ENCODE assay signal across 16 cellular contexts in genomic region chr10:123146892-123147634, GRCh38. TPM values are rescaled to one million over a fixed set of nuclear protein-coding genes. Genes with fewer than 3 reads are reported as not detected.
DNase-seq lines count a peak whose midpoint lies in the region; ATAC-seq, FAIRE-seq and TF ChIP-seq lines count a peak whose summit lies in the region.
"Had no signal": no experiment of that assay in that cellular context is flagged by ENCODE, and none has a peak within 500 bp of the region (broad histone marks: within the 10 kb centered on the region; RNA-seq: fewer than 3 reads in every experiment).

No MANE protein-coding gene starts in this region.

- peak overlapping the region; percentile 63 for H3K4me2 ChIP-seq in HepG2 (ENCODE audit: low read depth, low read length)

- in situ Hi-C loops in HepG2 (cut with HindIII; ENCODE audit: extremely low pct_ligation_motif_present, low pct_unique_long_range_greater_than_20kb), result no loop called here

- H3K4me3 ChIP-seq in HepG2 (replicated peaks in 1 of 3; ENCODE audit: insufficient read depth in 1 of 3, low read depth in 2 of 3, low read length in 3 of 3) (peak overlapping the region in 1 of 3 experiments; percentile 56; a peak in 1 of 6 replicates), right lobe of liver (no peak overlapping the region), esophagus muscularis mucosa (no peak overlapping the region), BE2C (ENCODE audit: low read depth, low read length) (no peak overlapping the region)
- H3K4me3 ChIP-seq: sigmoid colon had no signal

- H3K9me3 ChIP-seq in HepG2 (ENCODE audit: low read length) (no peaks in the 10 kb centered on the region), right lobe of liver (no peaks in the 10 kb centered on the region), esophagus muscularis mucosa (no peaks in the 10 kb centered on the region), BE2C (0 out of 2 replicates have a peak, but pooled peaks cover 2% of the 10 kb centered on the region)
- H3K9me3 ChIP-seq: HAP-1, sigmoid colon had no signal

- TF ChIP-seq CTCF in HepG2 (CRISPR knock-in tag; IDR thresholded peaks at IDR 0.05) (no peak), right lobe of liver (IDR thresholded peaks at IDR 0.05) (no peak), esophagus muscularis mucosa (IDR thresholded peaks at IDR 0.05) (no peak), type B pancreatic cell (conservative IDR thresholded peaks at IDR 0.05) (no peak), BE2C (IDR thresholded peaks at IDR 0.05; ENCODE audit: low read depth, low read length) (no peak), Calu3 (IDR thresholded peaks at IDR 0.05; ENCODE audit: unreplicated experiment) (no peak)

- no peak overlapping the region for H2AFZ ChIP-seq in HepG2 (ENCODE audit: low read length)

- ATAC-seq in HepG2, result no peak
- no peak for ATAC-seq in right lobe of liver
- ATAC-seq in T-cell (replicated peaks in 1 of 4), result no peak

- peaks cover 47% of the 10 kb centered on the region for H3K4me1 ChIP-seq in HepG2 (ENCODE audit: insufficient read depth, low read length)
- peaks cover 0 to 44% (median 4%) of the 10 kb centered on the region in 4 donors for H3K4me1 ChIP-seq in right lobe of liver
- peaks cover 43 to 79% (median 65%) of the 10 kb centered on the region in 4 donors for H3K4me1 ChIP-seq in esophagus muscularis mucosa
- H3K4me1 ChIP-seq in BE2C, result peaks cover 2% of the 10 kb centered on the region; the same call in 1 of the 2 replicates

- no peak for TF ChIP-seq RAD21 in HepG2 (CRISPR knock-in tag; IDR thresholded peaks at IDR 0.05)

- BruUV-seq in HepG2 (replicated peaks; lab: Mats Ljungman, UMichigan) (no TSS peak), Calu3 (replicated peaks; lab: Mats Ljungman, UMichigan) (no TSS peak)

- intact Hi-C loops in HepG2 (cut with micrococcal nuclease; ENCODE audit: unreplicated experiment) (no loop called here), right lobe of liver (cut with DNase I) (loop anchor here in 1 of 2 donors (10.0 kb wide), 1 partner anchor 238 kb away; no protein-coding TSS in a partner anchor), esophagus muscularis mucosa (cut with DNase I) (no loop called here), Calu3 (cut with micrococcal nuclease; ENCODE audit: unreplicated experiment) (no loop called here)

- H3K27ac Mint-ChIP-seq in T-cell, result peak overlapping the region in 1 of 2 donors; percentile 69
- H3K27ac Mint-ChIP-seq in type B pancreatic cell, result peak overlapping the region; percentile 21
- no peak overlapping the region for H3K27ac Mint-ChIP-seq in Calu3 (ENCODE audit: unreplicated experiment)
- H3K27ac Mint-ChIP-seq: CD14-positive monocyte had no signal

- TF ChIP-seq EP300 in HepG2 (IDR thresholded peaks at IDR 0.05; ENCODE audit: low read depth in 2 of 2, low read length in 2 of 2) (no peak), HepG2 (CRISPR knock-in tag; IDR thresholded peaks at IDR 0.05; ENCODE audit: borderline replicate concordance) (no peak), esophagus muscularis mucosa (IDR thresholded peaks at IDR 0.05) (no peak)

- H3K4me1 Mint-ChIP-seq in T-cell (peaks cover 52 to 75% (median 71%) of the 10 kb centered on the region in 3 donors), type B pancreatic cell (ENCODE audit: unreplicated experiment) (peaks cover 16% of the 10 kb centered on the region), Calu3 (ENCODE audit: low read depth, unreplicated experiment) (no peaks in the 10 kb centered on the region)

- no peak overlapping the region for H3K9ac ChIP-seq in HepG2 (ENCODE audit: insufficient read depth, low read depth, low read length)

- no peaks in the 10 kb centered on the region for H3K36me3 Mint-ChIP-seq in T-cell
- peaks cover 3% of the 10 kb centered on the region for H3K36me3 Mint-ChIP-seq in type B pancreatic cell
- no peaks in the 10 kb centered on the region for H3K36me3 Mint-ChIP-seq in Calu3 (ENCODE audit: insufficient read depth, unreplicated experiment)

- 13% methylated on average over 18 of the region's 24 CpGs for WGBS in HepG2 (ENCODE audit: low lambda C conversion rate)
- 8% methylated on average over 14 of the region's 24 CpGs for WGBS in right lobe of liver (ENCODE audit: insufficient coverage, low coverage, low lambda C conversion rate, missing lambda C conversion rate)
- WGBS in esophagus muscularis mucosa, result 11% methylated on average over 24 of the region's 24 CpGs

- POLR2A ChIA-PET in HepG2 (lab: Yijun Ruan, JAX) (no interaction called here), T-cell (lab: Charles Lee) (no interaction called here)

- H3K4me3 Mint-ChIP-seq in T-cell (peak overlapping the region; percentile 37 to 77 (median 51)), type B pancreatic cell (peak overlapping the region; percentile 26), Calu3 (ENCODE audit: low read depth, unreplicated experiment) (no peak overlapping the region)

- no peaks in the 10 kb centered on the region for H3K9me3 Mint-ChIP-seq in T-cell
- H3K9me3 Mint-ChIP-seq in type B pancreatic cell, result no peaks in the 10 kb centered on the region
- H3K9me3 Mint-ChIP-seq in Calu3 (ENCODE audit: low read depth, unreplicated experiment), result no peaks in the 10 kb centered on the region

- H3K27me3 Mint-ChIP-seq in T-cell (peaks cover 50 to 79% of the 10 kb centered on the region in 2 donors), type B pancreatic cell (peaks cover 90% of the 10 kb centered on the region), Calu3 (ENCODE audit: unreplicated experiment) (peaks cover 57% of the 10 kb centered on the region)

- no peaks in the 10 kb centered on the region for H3K79me2 ChIP-seq in HepG2 (ENCODE audit: insufficient read depth, low read length)

- H4K20me1 ChIP-seq in HepG2 (ENCODE audit: insufficient read depth, low read length), result 0 out of 2 replicates have a peak, but pooled peaks cover 2% of the 10 kb centered on the region

- peak; percentile 13 for DNase-seq in HepG2 (ENCODE audit: low spot score)
- no peak for DNase-seq in right lobe of liver
- no peak for DNase-seq in T-cell
- peak; percentile 80 for DNase-seq in esophagus muscularis mucosa (ENCODE audit: extremely low spot score)
- DNase-seq in type B pancreatic cell (ENCODE audit: extremely low spot score, unreplicated experiment), result no peak
- DNase-seq in BE2C, result no peak
- DNase-seq in medulla oblongata (ENCODE audit: extremely low spot score), result no peak
- no peak for DNase-seq in Calu3
- DNase-seq: caudate nucleus; MM.1S; sigmoid colon; stimulated activated CD4-positive, alpha-beta T cell treated with anti-CD3 and anti-CD28 coated beads, Interleukin-4, amount 100 ng/mL, for 24 hours had no signal

- no peaks in the 10 kb centered on the region for H3K36me3 ChIP-seq in HepG2 (replicated peaks in 1 of 2; ENCODE audit: control insufficient read depth in 1 of 2, insufficient read depth in 2 of 2, low read length in 2 of 2)
- no peaks in the 10 kb centered on the region for H3K36me3 ChIP-seq in right lobe of liver
- no peaks in the 10 kb centered on the region for H3K36me3 ChIP-seq in esophagus muscularis mucosa
- no peaks in the 10 kb centered on the region for H3K36me3 ChIP-seq in BE2C
- H3K36me3 ChIP-seq: sigmoid colon, SJSA1 had no signal

- H3K27ac ChIP-seq in HepG2 (ENCODE audit: extremely low read length, insufficient read depth, low read length) (no peak overlapping the region), right lobe of liver (no peak overlapping the region), esophagus muscularis mucosa (replicated peaks in 1 of 4) (no peak overlapping the region)
- H3K27ac ChIP-seq: sigmoid colon, SJSA1 had no signal

- FAIRE-seq in HepG2 (lab: Jason Lieb, UNC), result no peak

- TF ChIP-seq POLR2A in HepG2 (IDR thresholded peaks at IDR 0.05; ENCODE audit: insufficient read depth in 1 of 2, low read depth in 2 of 2, low read length in 2 of 2) (no peak), right lobe of liver (IDR thresholded peaks at IDR 0.05) (no peak), esophagus muscularis mucosa (IDR thresholded peaks at IDR 0.05; ENCODE audit: low read depth) (no peak)

- CTCF ChIA-PET in HepG2 (lab: Yijun Ruan, JAX; ENCODE audit: low intra/inter-chr PET ratio, low total read pairs) (no interaction called here), T-cell (lab: Charles Lee) (interaction anchor here in 1 of 2 donors (1.3 kb wide), 1 partner anchor 13 kb away, joined by 4 read pairs; no protein-coding TSS in a partner anchor), Calu3 (lab: Charles Lee) (no interaction called here)

- H3K27me3 ChIP-seq in HepG2 (ENCODE audit: control insufficient read depth in 1 of 2, insufficient read depth in 2 of 2, low read length in 2 of 2), result peaks cover 37 to 98% of the 10 kb centered on the region in 2 experiments
- peaks cover 41 to 72% of the 10 kb centered on the region in 2 donors for H3K27me3 ChIP-seq in right lobe of liver
- peaks cover 6 to 100% (median 96%) of the 10 kb centered on the region in 4 donors for H3K27me3 ChIP-seq in esophagus muscularis mucosa
- H3K27me3 ChIP-seq in BE2C, result peaks cover 83% of the 10 kb centered on the region

RNA-seq across cellular contexts. Expression of gene HMX2, which starts 0.9 kb away (rescaled TPM):
- total RNA-seq in HepG2 (2016; rRNA removed; fragmentation: Illumina TruSeq; extraction: Trizol) (not detected in 2 replicates), right lobe of liver (not detected), T-cell (not detected), esophagus muscularis mucosa (not detected), type B pancreatic cell (ENCODE audit: low replicate concordance) (0.19 TPM in 1 of 2 replicates, not detected in the other), Calu3 (2022) (not detected in 2 replicates)
- not detected in 2 replicates for total RNA-seq in HepG2 (2016; cell fraction: cytosol; rRNA removed; fragmentation: Illumina TruSeq; extraction: Trizol; ENCODE audit: low read depth)
- not detected in 2 replicates for total RNA-seq in HepG2 (2016; cell fraction: insoluble cytoplasmic fraction; rRNA removed; fragmentation: Illumina TruSeq; extraction: Trizol)
- not detected in 2 replicates for total RNA-seq in HepG2 (2016; cell fraction: membrane; rRNA removed; fragmentation: Illumina TruSeq; extraction: Trizol)
- not detected in 2 replicates for total RNA-seq in HepG2 (2016; cell fraction: nucleus; rRNA removed; fragmentation: Illumina TruSeq; extraction: Trizol)
- not detected in 2 replicates for polyA plus RNA-seq in HepG2 (2011; rRNA removed)
- polyA plus RNA-seq in HepG2 (2011; cell fraction: cytosol; rRNA removed), result 0.04 TPM in 1 of 2 replicates, not detected in the other
- polyA plus RNA-seq in HepG2 (2011; cell fraction: nucleus; rRNA removed), result not detected in 2 replicates
- polyA plus RNA-seq in HepG2 (2012), result not detected in 2 replicates
- polyA plus RNA-seq in HepG2 (2016; cell fraction: cytosol; fragmentation: Illumina TruSeq; extraction: Trizol; ENCODE audit: low read depth), result not detected in 2 replicates
- not detected in 2 replicates for polyA plus RNA-seq in HepG2 (2016; cell fraction: insoluble cytoplasmic fraction; fragmentation: Illumina TruSeq; extraction: Trizol; ENCODE audit: low read depth)
- not detected in 2 replicates for polyA plus RNA-seq in HepG2 (2016; cell fraction: membrane; fragmentation: Illumina TruSeq; extraction: Trizol; ENCODE audit: low read depth)
- not detected in 2 replicates for polyA plus RNA-seq in HepG2 (2016; cell fraction: nucleus; fragmentation: Illumina TruSeq; extraction: Trizol; ENCODE audit: insufficient read depth, low read depth)
- 0.14 TPM in 1 of 2 replicates, not detected in the other for polyA minus RNA-seq in HepG2 (2011; rRNA and poly(A)+ RNA removed; ENCODE audit: low replicate concordance)
- polyA minus RNA-seq in HepG2 (2011; cell fraction: cytosol; rRNA and poly(A)+ RNA removed), result not detected in 2 replicates
- polyA minus RNA-seq in HepG2 (2011; cell fraction: nucleus; rRNA and poly(A)+ RNA removed), result not detected in 2 replicates
- not detected for polyA plus RNA-seq in BE2C (2012; ENCODE audit: insufficient read depth, insufficient read length, low read depth)
- total RNA-seq: myocyte had no signal
- polyA plus RNA-seq: CD14-positive monocyte had no signal

RNA-seq across cellular contexts. Expression of gene BUB3, which starts 7.1 kb away (rescaled TPM):
- 174 and 230 TPM in 2 replicates for total RNA-seq in HepG2 (2016; rRNA removed; fragmentation: Illumina TruSeq; extraction: Trizol)
- 42.5 and 51.9 TPM in 2 replicates for total RNA-seq in HepG2 (2016; cell fraction: cytosol; rRNA removed; fragmentation: Illumina TruSeq; extraction: Trizol; ENCODE audit: low read depth)
- total RNA-seq in HepG2 (2016; cell fraction: insoluble cytoplasmic fraction; rRNA removed; fragmentation: Illumina TruSeq; extraction: Trizol), result 170 and 239 TPM in 2 replicates
- total RNA-seq in HepG2 (2016; cell fraction: membrane; rRNA removed; fragmentation: Illumina TruSeq; extraction: Trizol), result 74.0 and 86.8 TPM in 2 replicates
- total RNA-seq in HepG2 (2016; cell fraction: nucleus; rRNA removed; fragmentation: Illumina TruSeq; extraction: Trizol), result 91.7 and 115 TPM in 2 replicates
- 184 and 188 TPM in 2 replicates for polyA plus RNA-seq in HepG2 (2011; rRNA removed)
- 121 and 143 TPM in 2 replicates for polyA plus RNA-seq in HepG2 (2011; cell fraction: cytosol; rRNA removed)
- 242 and 278 TPM in 2 replicates for polyA plus RNA-seq in HepG2 (2011; cell fraction: nucleus; rRNA removed)
- 109 and 119 TPM in 2 replicates for polyA plus RNA-seq in HepG2 (2012)
- polyA plus RNA-seq in HepG2 (2016; cell fraction: cytosol; fragmentation: Illumina TruSeq; extraction: Trizol; ENCODE audit: low read depth), result 36.9 and 37.0 TPM in 2 replicates
- 215 and 216 TPM in 2 replicates for polyA plus RNA-seq in HepG2 (2016; cell fraction: insoluble cytoplasmic fraction; fragmentation: Illumina TruSeq; extraction: Trizol; ENCODE audit: low read depth)
- polyA plus RNA-seq in HepG2 (2016; cell fraction: membrane; fragmentation: Illumina TruSeq; extraction: Trizol; ENCODE audit: low read depth), result 40.5 and 49.2 TPM in 2 replicates
- 127 and 140 TPM in 2 replicates for polyA plus RNA-seq in HepG2 (2016; cell fraction: nucleus; fragmentation: Illumina TruSeq; extraction: Trizol; ENCODE audit: insufficient read depth, low read depth)
- 444 and 777 TPM in 2 replicates for polyA minus RNA-seq in HepG2 (2011; rRNA and poly(A)+ RNA removed; ENCODE audit: low replicate concordance)
- polyA minus RNA-seq in HepG2 (2011; cell fraction: cytosol; rRNA and poly(A)+ RNA removed), result 107 and 129 TPM in 2 replicates
- polyA minus RNA-seq in HepG2 (2011; cell fraction: nucleus; rRNA and poly(A)+ RNA removed), result 163 and 164 TPM in 2 replicates
- total RNA-seq in right lobe of liver, result 10 to 100 TPM; 24.1 to 50.9 (median 31.2) TPM
- total RNA-seq in T-cell, result 100 to 1,000 TPM; 116 to 139 (median 127) TPM
- total RNA-seq in esophagus muscularis mucosa, result 10 to 100 TPM; 67.9 to 90.1 (median 78.8) TPM
- 74.2 and 124 TPM in 2 replicates for total RNA-seq in type B pancreatic cell (ENCODE audit: low replicate concordance)
- polyA plus RNA-seq in BE2C (2012; ENCODE audit: insufficient read depth, insufficient read length, low read depth), result 166 TPM
- total RNA-seq in Calu3 (2022), result 112 and 113 TPM in 2 replicates

RNA-seq across cellular contexts. Expression of gene HMX3, which starts 11.3 kb away (rescaled TPM):
- total RNA-seq in HepG2 (2016; rRNA removed; fragmentation: Illumina TruSeq; extraction: Trizol) (not detected in 2 replicates), right lobe of liver (not detected), T-cell (under 1 TPM in 1 of 5 donors, not detected in 4; 0.33 TPM), esophagus muscularis mucosa (not detected), type B pancreatic cell (ENCODE audit: low replicate concordance) (0.77 TPM in 1 of 2 replicates, not detected in the other), Calu3 (2022) (not detected in 2 replicates)
- not detected in 2 replicates for total RNA-seq in HepG2 (2016; cell fraction: cytosol; rRNA removed; fragmentation: Illumina TruSeq; extraction: Trizol; ENCODE audit: low read depth)
- total RNA-seq in HepG2 (2016; cell fraction: insoluble cytoplasmic fraction; rRNA removed; fragmentation: Illumina TruSeq; extraction: Trizol), result not detected in 2 replicates
- total RNA-seq in HepG2 (2016; cell fraction: membrane; rRNA removed; fragmentation: Illumina TruSeq; extraction: Trizol), result not detected in 2 replicates
- total RNA-seq in HepG2 (2016; cell fraction: nucleus; rRNA removed; fragmentation: Illumina TruSeq; extraction: Trizol), result not detected in 2 replicates
- not detected in 2 replicates for polyA plus RNA-seq in HepG2 (2011; rRNA removed)
- polyA plus RNA-seq in HepG2 (2011; cell fraction: cytosol; rRNA removed), result not detected in 2 replicates
- not detected in 2 replicates for polyA plus RNA-seq in HepG2 (2011; cell fraction: nucleus; rRNA removed)
- not detected in 2 replicates for polyA plus RNA-seq in HepG2 (2012)
- not detected in 2 replicates for polyA plus RNA-seq in HepG2 (2016; cell fraction: cytosol; fragmentation: Illumina TruSeq; extraction: Trizol; ENCODE audit: low read depth)
- polyA plus RNA-seq in HepG2 (2016; cell fraction: insoluble cytoplasmic fraction; fragmentation: Illumina TruSeq; extraction: Trizol; ENCODE audit: low read depth), result not detected in 2 replicates
- polyA plus RNA-seq in HepG2 (2016; cell fraction: membrane; fragmentation: Illumina TruSeq; extraction: Trizol; ENCODE audit: low read depth), result not detected in 2 replicates
- not detected in 2 replicates for polyA plus RNA-seq in HepG2 (2016; cell fraction: nucleus; fragmentation: Illumina TruSeq; extraction: Trizol; ENCODE audit: insufficient read depth, low read depth)
- not detected in 2 replicates for polyA minus RNA-seq in HepG2 (2011; rRNA and poly(A)+ RNA removed; ENCODE audit: low replicate concordance)
- not detected in 2 replicates for polyA minus RNA-seq in HepG2 (2011; cell fraction: cytosol; rRNA and poly(A)+ RNA removed)
- polyA minus RNA-seq in HepG2 (2011; cell fraction: nucleus; rRNA and poly(A)+ RNA removed), result not detected in 2 replicates
- not detected for polyA plus RNA-seq in BE2C (2012; ENCODE audit: insufficient read depth, insufficient read length, low read depth)
- total RNA-seq: myocyte had no signal
- polyA plus RNA-seq: CD14-positive monocyte had no signal

Comparison
In these comparisons a context has a peak if more than half of its experiments do, and no peak if none do; other contexts are left out.
1. DNase-seq: peak in HepG2 (single experiment) and esophagus muscularis mucosa (single experiment); none in right lobe of liver (0 of 3), T-cell (0 of 34), type B pancreatic cell (single experiment), BE2C (single experiment), medulla oblongata (single experiment) and Calu3 (single experiment).